1 cellular context compared by ENCODE assay signal in genomic region chr2:118431188-118431562, GRCh38.
TF ChIP-seq lines count a peak whose summit lies in the region.

No MANE protein-coding gene starts in this region.

TF ChIP-seq in K562, 482 proteins besides CTCF, POLR2A, EP300 and RAD21 (continued from another document):
- TF ChIP-seq ZFP91 (CRISPR knock-in tag; IDR thresholded peaks at IDR 0.05): no peak
